ENCODE assay signal across 22 cellular contexts in the genomic region with DNA sequence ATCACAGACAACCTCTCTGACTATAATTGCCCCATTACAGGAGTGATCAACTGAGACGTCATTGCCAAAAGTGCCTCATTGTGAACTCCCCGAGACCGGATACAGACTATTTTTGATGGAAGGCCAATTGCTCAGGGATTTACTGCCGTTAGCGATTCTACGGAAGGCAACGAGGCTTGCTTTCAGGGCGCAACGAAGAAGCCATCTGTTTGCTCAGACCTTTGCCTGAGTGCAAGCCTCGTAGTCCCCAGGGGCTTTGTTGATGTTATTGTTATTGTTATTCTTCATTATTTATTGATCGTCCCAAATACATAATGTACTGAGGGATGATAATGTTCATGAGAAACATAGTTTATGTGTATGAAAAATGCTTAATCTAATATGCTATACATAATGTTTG.
A peak's percentile ranks its signal among the peaks of the same experiment; 100 is the strongest.
DNase-seq lines count a peak whose midpoint lies in the region; TF ChIP-seq lines count a peak whose summit lies in the region.
"Had no signal": no experiment of that assay in that cellular context is flagged by ENCODE, and none has a peak within 500 bp of the region (broad histone marks: within the 10 kb centered on the region; RNA-seq: fewer than 3 reads in every experiment).

No MANE protein-coding gene starts in this region.

- no peaks in the 10 kb centered on the region for H3K4me1 Mint-ChIP-seq in osteocyte (ENCODE audit: unreplicated experiment)
- H3K4me1 Mint-ChIP-seq: CD4-positive, alpha-beta memory T cell had no signal

- H3K4me2 ChIP-seq in PC-9 = no peak overlapping the region
- H3K4me2 ChIP-seq: A549 had no signal

- no peaks in the 10 kb centered on the region for H3K4me1 ChIP-seq in PC-9 (replicated peaks; ENCODE audit: insufficient read depth)
- H3K4me1 ChIP-seq: A549 had no signal

- H3K27ac Mint-ChIP-seq in osteocyte (ENCODE audit: unreplicated experiment) = no peak overlapping the region
- H3K27ac Mint-ChIP-seq: CD4-positive, alpha-beta memory T cell; T-helper 2 cell treated with Interferon-gamma antibody and Interleukin-4, amounts not matched to agents 5 μg/mL and 100 μg/mL, for 36 hours had no signal

- no peak overlapping the region for H3K27ac ChIP-seq in PC-9
- H3K27ac ChIP-seq: A549 had no signal

- CTCF ChIA-PET in PC-9 (lab: Charles Lee) = no interaction called here

- H3K79me2 ChIP-seq in PC-9 (ENCODE audit: low read depth) = no peaks in the 10 kb centered on the region

- TF ChIP-seq CTCF in PC-9 (conservative IDR thresholded peaks at IDR 0.05) (no peak), osteocyte (IDR thresholded peaks at IDR 0.05) (no peak)

- H3K36me3 Mint-ChIP-seq in osteocyte (ENCODE audit: unreplicated experiment) = no peaks in the 10 kb centered on the region
- H3K36me3 Mint-ChIP-seq: CD4-positive, alpha-beta memory T cell had no signal

- no TSS peak for BruUV-seq in PC-9 (replicated peaks; lab: Mats Ljungman, UMichigan)

- H2AFZ ChIP-seq in PC-9 = no peak overlapping the region

- POLR2A ChIA-PET in PC-9 (lab: Charles Lee; ENCODE audit: unreplicated experiment) = no interaction called here

- no peaks in the 10 kb centered on the region for H3K9me2 ChIP-seq in PC-9 (ENCODE audit: insufficient read depth)

- intact Hi-C loops in PC-9 (cut with micrococcal nuclease; ENCODE audit: unreplicated experiment) = no loop called here

- no peaks in the 10 kb centered on the region for H3K27me3 Mint-ChIP-seq in osteocyte (ENCODE audit: unreplicated experiment)
- H3K27me3 Mint-ChIP-seq: CD4-positive, alpha-beta memory T cell had no signal

- no peaks in the 10 kb centered on the region for H4K20me1 ChIP-seq in PC-9 (ENCODE audit: insufficient read depth)

- H3K27me3 ChIP-seq in PC-9 (ENCODE audit: insufficient read depth, low read depth) = no peaks in the 10 kb centered on the region

- H3K36me3 ChIP-seq in PC-9 (ENCODE audit: low read depth) = no peaks in the 10 kb centered on the region

- H3K4me3 ChIP-seq in PC-9 = no peak overlapping the region
- H3K4me3 ChIP-seq: A549, GM12878 had no signal

- peak; percentile 1 for DNase-seq in NCI-H82 (lab: John Stamatoyannopoulos, UW)
- DNase-seq in NCI-H82 treated with DMSO at 0.1 percent for 48 hours (lab: John Stamatoyannopoulos, UW; ENCODE audit: unreplicated experiment) = no peak
- peak; percentile 65 for DNase-seq in NCI-H146 treated with DMSO at 0.1 percent for 48 hours (lab: John Stamatoyannopoulos, UW; ENCODE audit: unreplicated experiment)
- DNase-seq in SHP77 treated with DMSO at 0.1 percent for 48 hours (lab: John Stamatoyannopoulos, UW) = peak; percentile 88
- no peak for DNase-seq in PC-9
- DNase-seq in osteocyte (ENCODE audit: extremely low spot score, unreplicated experiment) = no peak
- no peak for DNase-seq in activated CD4-positive, alpha-beta T cell treated with anti-CD3 and anti-CD28 coated beads, Interleukin-2, amount 50 U/mL, for 48 hours
- DNase-seq: AML-193; C1 segment of cervical spinal cord; CD4-positive, alpha-beta memory T cell; COR-L47; DMS53; GDM1; HCEC 1CT; KBM-7; MV-4-11; NCI-H187 treated with DMSO at 0.1 percent for 48 hours; NCI-H524; T-helper 1 cell had no signal

- peaks cover 5% of the 10 kb centered on the region for H3K9me3 Mint-ChIP-seq in osteocyte (ENCODE audit: unreplicated experiment)
- H3K9me3 Mint-ChIP-seq: T-helper 2 cell treated with Interferon-gamma antibody and Interleukin-4, amounts not matched to agents 5 μg/mL and 100 μg/mL, for 36 hours had no signal

- no peaks in the 10 kb centered on the region for H3F3A ChIP-seq in PC-9 (ENCODE audit: insufficient read depth, low read depth)

- no peak overlapping the region for H3K4me3 Mint-ChIP-seq in osteocyte (ENCODE audit: unreplicated experiment)
- H3K4me3 Mint-ChIP-seq: CD4-positive, alpha-beta memory T cell; T-helper 2 cell treated with Interferon-gamma antibody and Interleukin-4, amounts not matched to agents 5 μg/mL and 100 μg/mL, for 36 hours had no signal

- H3K9me3 ChIP-seq in PC-9 (ENCODE audit: insufficient read depth, low read depth) = no peaks in the 10 kb centered on the region
- H3K9me3 ChIP-seq: A549 had no signal

Comparison
In these comparisons a context has a peak if more than half of its experiments do, and no peak if none do; other contexts are left out.
1. DNase-seq: peak in NCI-H82 (single experiment), NCI-H146 treated with DMSO at 0.1 percent for 48 hours (single experiment) and SHP77 treated with DMSO at 0.1 percent for 48 hours (single experiment); none in NCI-H82 treated with DMSO at 0.1 percent for 48 hours (single experiment), PC-9 (0 of 2), osteocyte (single experiment) and activated CD4-positive, alpha-beta T cell treated with anti-CD3 and anti-CD28 coated beads, Interleukin-2, amount 50 U/mL, for 48 hours (0 of 2).